ENCODE assay signal across 9 cellular contexts in genomic region chr6:159094444-159095252, GRCh38. TPM values are rescaled to one million over a fixed set of nuclear protein-coding genes. Genes with fewer than 3 reads are reported as not detected.
DNase-seq lines count a peak whose midpoint lies in the region; TF ChIP-seq lines count a peak whose summit lies in the region.
"Had no signal": no experiment of that assay in that cellular context is flagged by ENCODE, and none has a peak within 500 bp of the region (broad histone marks: within the 10 kb centered on the region; RNA-seq: fewer than 3 reads in every experiment).

No MANE protein-coding gene starts in this region.

- WGBS in sigmoid colon, 2 donors = 50 to 83% methylated on average over 18 of the region's 18 CpGs

- no peak for TF ChIP-seq EP300 in sigmoid colon (IDR thresholded peaks at IDR 0.05)

- DNase-seq in activated T-cell treated with anti-CD3 and anti-CD28 coated beads for 24 hours (ENCODE audit: low read depth) (peak; percentile 62), activated T-cell treated with anti-CD3 and anti-CD28 coated beads for 4 hours (no peak), T-helper 2 cell (peak in 3 of 5 experiments; percentile 36 to 61 (median 38)), BE2C (no peak), NCI-H2227 (lab: John Stamatoyannopoulos, UW; ENCODE audit: unreplicated experiment) (no peak), HUDEP-2 (lab: John Stamatoyannopoulos, UW; ENCODE audit: unreplicated experiment in 76 of 76) (no peak), sigmoid colon (no peak)
- DNase-seq in effector CD8-positive, alpha-beta T cell (lab: John Stamatoyannopoulos, UW) = peak; percentile 26

- TF ChIP-seq POLR2A in sigmoid colon (IDR thresholded peaks at IDR 0.05) = no peak

- no peak overlapping the region for H3K27ac ChIP-seq in sigmoid colon

- H3K27me3 ChIP-seq in BE2C (peaks cover 6% of the 10 kb centered on the region), sigmoid colon (no peaks in the 10 kb centered on the region)

- TF ChIP-seq CTCF in BE2C (IDR thresholded peaks at IDR 0.05; ENCODE audit: low read depth, low read length) (no peak), sigmoid colon (IDR thresholded peaks at IDR 0.05) (no peak)

- H3K9me3 ChIP-seq in BE2C (no peaks in the 10 kb centered on the region), sigmoid colon (no peaks in the 10 kb centered on the region)

- no peaks in the 10 kb centered on the region for H3K4me1 ChIP-seq in BE2C
- H3K4me1 ChIP-seq in sigmoid colon = no peaks in the 10 kb centered on the region

- H3K4me3 ChIP-seq in BE2C (ENCODE audit: low read depth, low read length) = no peak overlapping the region
- no peak overlapping the region for H3K4me3 ChIP-seq in sigmoid colon

- H3K36me3 ChIP-seq in BE2C (no peaks in the 10 kb centered on the region; the same call in 1 of the 2 replicates), sigmoid colon (no peaks in the 10 kb centered on the region)

- intact Hi-C loops in sigmoid colon (cut with DNase I) = no loop called here

RNA-seq across cellular contexts. Expression of gene TAGAP, which starts 49.9 kb away (rescaled TPM):
- polyA plus RNA-seq in BE2C (2012; ENCODE audit: insufficient read depth, insufficient read length, low read depth) = not detected
- total RNA-seq in sigmoid colon = 1 to 10 TPM; 1.2 to 1.8 (median 1.5) TPM
- polyA plus RNA-seq in sigmoid colon = 10 to 100 TPM in 1 of 3 donors, 1 to 10 TPM in 2; 1.2 to 13.6 (median 1.8) TPM
- total RNA-seq: lung microvascular endothelial cell had no signal

Comparison
In these comparisons a context has a peak if more than half of its experiments do, and no peak if none do; other contexts are left out.
1. DNase-seq: peak in activated T-cell treated with anti-CD3 and anti-CD28 coated beads for 24 hours (single experiment), T-helper 2 cell (3 of 5) and effector CD8-positive, alpha-beta T cell (single experiment); none in activated T-cell treated with anti-CD3 and anti-CD28 coated beads for 4 hours (single experiment), BE2C (single experiment), NCI-H2227 (single experiment), HUDEP-2 (0 of 76) and sigmoid colon (single experiment).